In genomic region chr1:28592314-28593071, GRCh38 we compare ENCODE assay signal across 8 cellular contexts. TPM values are rescaled to one million over a fixed set of nuclear protein-coding genes. Genes with fewer than 3 reads are reported as not detected.
DNase-seq lines count a peak whose midpoint lies in the region; ATAC-seq and TF ChIP-seq lines count a peak whose summit lies in the region.

No MANE protein-coding gene starts in this region.

- H3K4me2 ChIP-seq in mesendoderm (ENCODE audit: low read length), result peak overlapping the region; percentile 96

- no peak overlapping the region for H4K5ac ChIP-seq in mesendoderm (ENCODE audit: low read length)

- H3K9me3 Mint-ChIP-seq in chondrocyte (ENCODE audit: low read depth), result no peaks in the 10 kb centered on the region

- H3K4me1 ChIP-seq in mesendoderm (ENCODE audit: control insufficient read depth, low read depth, low read length), result peaks cover 2% of the 10 kb centered on the region

- no peak overlapping the region for H3K27ac ChIP-seq in mesendoderm (ENCODE audit: low read depth, low read length)

- H3K27me3 ChIP-seq in mesendoderm (ENCODE audit: insufficient read depth, low read length, poor library complexity), result no peaks in the 10 kb centered on the region

- peak overlapping the region; percentile 71 for H3K9ac ChIP-seq in mesendoderm (ENCODE audit: low read length)

- peak overlapping the region; percentile 66 for H3K23ac ChIP-seq in mesendoderm (ENCODE audit: low read length)

- WGBS in mesendoderm (ENCODE audit: extremely low coverage, insufficient coverage, low lambda C conversion rate), result no CpG with 5 or more reads among the region's 81 CpGs

- H3K79me2 ChIP-seq in mesendoderm (ENCODE audit: control insufficient read depth, insufficient read depth, low read length), result no peaks in the 10 kb centered on the region

- CTCF ChIA-PET in GM10248 (lab: Yijun Ruan, JAX), result interaction anchor here (1.2 to 2.2 kb wide), 2 partner anchors 10 to 11 kb away, joined by 3 to 9 read pairs; no protein-coding TSS in a partner anchor

- no peaks in the 10 kb centered on the region for H3K27me3 Mint-ChIP-seq in chondrocyte (ENCODE audit: low read depth)

- peaks cover 9% of the 10 kb centered on the region for H3K4me1 Mint-ChIP-seq in chondrocyte (ENCODE audit: low read depth)

- peak overlapping the region; percentile 71 for H3K18ac ChIP-seq in mesendoderm (ENCODE audit: low read length)

- H2BK5ac ChIP-seq in mesendoderm (ENCODE audit: low read length), result no peak overlapping the region

- peaks cover 2% of the 10 kb centered on the region for H3K36me3 Mint-ChIP-seq in chondrocyte (ENCODE audit: low read depth)

- no peak overlapping the region for H3K4ac ChIP-seq in mesendoderm (ENCODE audit: low read depth, low read length)

- H3K79me1 ChIP-seq in mesendoderm (ENCODE audit: low read length), result no peaks in the 10 kb centered on the region

- H2BK15ac ChIP-seq in mesendoderm (replicated peaks; ENCODE audit: low read depth), result no peak overlapping the region

- DNase-seq in GM10248 (ENCODE audit: extremely low spot score), result peak; percentile 62
- no peak for DNase-seq in chondrocyte (ENCODE audit: low spot score)
- no peak for DNase-seq in mesendoderm
- no peak for DNase-seq in NCI-H526 treated with DMSO at 0.1 percent for 48 hours (lab: John Stamatoyannopoulos, UW)
- no peak for DNase-seq in NCI-H2196 treated with DMSO at 0.1 percent for 48 hours (lab: John Stamatoyannopoulos, UW; ENCODE audit: unreplicated experiment)
- no peak for DNase-seq in DMS114 treated with DMSO at 0.1 percent for 48 hours (lab: John Stamatoyannopoulos, UW; ENCODE audit: unreplicated experiment)

- peak overlapping the region; percentile 41 for H3K27ac Mint-ChIP-seq in chondrocyte (ENCODE audit: unreplicated experiment)

- H2BK120ac ChIP-seq in mesendoderm (ENCODE audit: low read depth, low read length), result no peak overlapping the region

- H3K4me3 Mint-ChIP-seq in chondrocyte (ENCODE audit: unreplicated experiment), result peak overlapping the region; percentile 68

- TF ChIP-seq CTCF in GM10248 (IDR thresholded peaks at IDR 0.05; ENCODE audit: control extremely low read depth, extremely low read depth, low read depth, missing control alignments) (no peak), chondrocyte (IDR thresholded peaks at IDR 0.05) (no peak)

- H3K56ac ChIP-seq in mesendoderm (ENCODE audit: low read length), result peak overlapping the region; percentile 92

- H3K36me3 ChIP-seq in mesendoderm (ENCODE audit: control insufficient read depth, insufficient read depth, low read length), result no peaks in the 10 kb centered on the region

- peak overlapping the region; percentile 62 for H3K4me3 ChIP-seq in mesendoderm (ENCODE audit: low read length)

- no peak overlapping the region for H2AK5ac ChIP-seq in mesendoderm (ENCODE audit: low read length)

- no peak overlapping the region for H4K8ac ChIP-seq in mesendoderm (ENCODE audit: low read depth, low read length)

- POLR2A ChIA-PET in GM10248 (lab: Yijun Ruan, JAX), result interaction anchor here (0.7 to 2.0 kb wide), 2 partner anchors 11 to 13 kb away, joined by 3 to 14 read pairs; no protein-coding TSS in a partner anchor

- ATAC-seq in HG03432 (IDR thresholded peaks at IDR 0.05; ENCODE audit: unreplicated experiment), result peak; percentile 55
- ATAC-seq in HG03571 (IDR thresholded peaks at IDR 0.05; ENCODE audit: unreplicated experiment), result no peak

RNA-seq across cellular contexts. Expression of gene RAB42, which starts 0.4 kb away (rescaled TPM):
- 1.3 to 2.6 TPM (median 2.3 TPM) in 3 replicates for total RNA-seq in chondrocyte
- polyA plus RNA-seq in mesendoderm (2013, experiment 1 of 2), result 3.9 TPM
- 4.1 TPM for polyA plus RNA-seq in mesendoderm (2013, experiment 2 of 2)

RNA-seq across cellular contexts. Expression of gene TRNAU1AP, which starts 39.6 kb away (rescaled TPM):
- total RNA-seq in chondrocyte, result 19.6 to 21.5 TPM (median 20.3 TPM) in 3 replicates
- 20.8 TPM for polyA plus RNA-seq in mesendoderm (2013, experiment 1 of 2)
- polyA plus RNA-seq in mesendoderm (2013, experiment 2 of 2), result 23.7 TPM

RNA-seq across cellular contexts. Expression of gene TAF12, which starts 50.4 kb away (rescaled TPM):
- total RNA-seq in chondrocyte, result 19.4 to 27.6 TPM (median 22.8 TPM) in 3 replicates
- polyA plus RNA-seq in mesendoderm (2013, experiment 1 of 2), result 39.3 TPM
- 38.5 TPM for polyA plus RNA-seq in mesendoderm (2013, experiment 2 of 2)

RNA-seq across cellular contexts. Expression of gene RNU11, which starts 55.9 kb away (rescaled TPM):
- total RNA-seq in chondrocyte, result not detected in 3 replicates
- not detected for polyA plus RNA-seq in mesendoderm (2013, experiment 1 of 2)
- not detected for polyA plus RNA-seq in mesendoderm (2013, experiment 2 of 2)
